5 cellular contexts compared by ENCODE assay signal in the genomic region with DNA sequence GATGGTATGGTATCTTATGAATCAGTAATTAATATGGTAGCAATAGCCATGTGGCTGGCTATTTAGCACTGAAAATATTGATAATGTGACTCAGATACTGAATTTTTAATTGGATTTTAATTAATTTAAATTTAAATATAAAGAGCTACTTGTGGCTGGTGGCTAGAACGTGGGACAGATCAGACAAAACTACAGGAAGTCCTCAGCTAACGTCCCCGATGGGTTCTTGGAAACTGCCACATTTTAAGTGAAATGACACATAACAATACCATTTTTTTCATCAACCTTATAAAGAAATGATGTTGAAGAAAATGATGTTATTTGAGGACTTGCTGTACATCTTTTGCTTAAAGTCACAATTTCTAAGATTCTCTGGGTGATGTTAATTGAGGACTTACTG.
"Had no signal": no experiment of that assay in that cellular context is flagged by ENCODE, and none has a peak within 500 bp of the region (broad histone marks: within the 10 kb centered on the region; RNA-seq: fewer than 3 reads in every experiment).

No MANE protein-coding gene starts in this region.

- H3K27ac Mint-ChIP-seq: GM23338, H9 had no signal

- H2AFZ ChIP-seq: GM23338 had no signal

- H3K9me3 Mint-ChIP-seq: GM23338, H9 had no signal

- ATAC-seq: GM23338, K562 had no signal

- H3K4me3 Mint-ChIP-seq: GM23338, H9 had no signal

- H3K4me2 ChIP-seq: GM23338 had no signal

- DNase-seq: H9, HCEC 1CT, IMR-90 had no signal

- H3K4me3 ChIP-seq: GM23338, K562 had no signal
